ENCODE assay signal across 22 cellular contexts in the genomic region with DNA sequence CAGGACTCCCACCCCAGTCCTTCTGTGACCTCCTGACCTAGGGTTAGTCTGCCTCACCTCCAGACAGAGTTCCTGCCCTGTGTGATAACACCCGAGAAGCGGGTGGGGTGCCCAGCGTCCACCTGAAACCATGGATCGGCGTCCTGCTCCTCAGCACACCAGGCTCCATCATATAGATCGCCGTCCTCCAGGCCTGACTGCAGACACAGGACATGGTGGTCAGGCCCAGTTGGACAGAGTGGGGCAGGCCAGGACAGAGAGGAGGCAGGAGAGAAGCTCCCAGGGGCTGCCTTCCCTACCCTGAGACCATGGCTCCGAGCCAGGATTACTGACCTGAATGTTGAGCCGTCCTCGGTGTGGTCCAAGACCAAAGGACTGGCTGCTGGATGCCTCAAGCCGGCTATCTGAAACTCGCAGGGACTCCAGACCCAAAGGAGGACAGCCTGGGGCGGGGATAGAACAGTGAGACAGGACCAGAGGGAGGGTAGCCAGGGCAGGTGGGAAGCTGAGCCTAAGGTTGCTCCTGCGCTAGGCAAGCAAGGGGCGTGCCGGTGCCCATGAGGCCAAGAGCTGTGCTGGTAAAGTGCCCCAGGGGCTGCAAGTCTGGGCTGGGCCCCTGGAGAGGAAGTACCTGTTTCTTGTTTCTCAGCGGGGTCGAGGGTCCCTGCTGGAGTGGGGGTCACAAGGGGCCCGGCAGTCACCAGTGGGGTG. TPM values are rescaled to one million over a fixed set of nuclear protein-coding genes. Genes with fewer than 3 reads are reported as not detected.
DNase-seq lines count a peak whose midpoint lies in the region; ATAC-seq and TF ChIP-seq lines count a peak whose summit lies in the region.
"Had no signal": no experiment of that assay in that cellular context is flagged by ENCODE, and none has a peak within 500 bp of the region (broad histone marks: within the 10 kb centered on the region; RNA-seq: fewer than 3 reads in every experiment).

No MANE protein-coding gene starts in this region.

- no peak for DNase-seq in CD4-positive, alpha-beta T cell
- DNase-seq in NB4 (ENCODE audit: low read depth), result no peak
- DNase-seq in mesendoderm, result no peak
- DNase-seq in progenitor cell of endocrine pancreas (ENCODE audit: low spot score, unreplicated experiment), result no peak
- DNase-seq in osteocyte (ENCODE audit: extremely low spot score, unreplicated experiment), result no peak
- DNase-seq in A172 (ENCODE audit: low spot score), result no peak
- no peak for DNase-seq in activated T-helper 1 cell treated with anti-CD3 and anti-CD28 coated beads, Interleukin-12 subunit alpha, Interleukin-12 subunit beta, Interleukin-2, Interleukin-4 antibody, amounts not matched to agents 30 ng/mL and 10 ng/mL and 1 ng/mL, durations not matched to agents 14 hours and 24 hours and 36 hours (ENCODE audit: low spot score)
- DNase-seq: ACHN; Calu3; CD8-positive, alpha-beta T cell; EL; NCI-H1105 treated with DMSO at 0.1 percent for 48 hours; NCI-H1694; NCI-H2081 treated with DMSO at 0.1 percent for 48 hours; NCI-H510A; NCI-H748 treated with DMSO at 0.1 percent for 48 hours; NK-92 treated with Interleukin-12 subunit alpha and Interleukin-12 subunit beta, amount 100 ng/mL, for 24 hours; OCI-M1; Right ventricle myocardium superior had no signal

- peaks cover 78% of the 10 kb centered on the region for H3K27me3 Mint-ChIP-seq in CD4-positive, alpha-beta T cell
- H3K27me3 Mint-ChIP-seq in progenitor cell of endocrine pancreas (peaks cover 12% of the 10 kb centered on the region), osteocyte (ENCODE audit: unreplicated experiment) (peaks cover 6% of the 10 kb centered on the region)
- H3K27me3 Mint-ChIP-seq in activated T-helper 1 cell treated with anti-CD3 and anti-CD28 coated beads, Interleukin-12 subunit alpha, Interleukin-12 subunit beta, Interleukin-2, Interleukin-4 antibody, amounts not matched to agents 30 ng/mL and 10 ng/mL and 1 ng/mL, durations not matched to agents 14 hours and 24 hours and 36 hours (ENCODE audit: insufficient read depth), result peaks cover 57% of the 10 kb centered on the region

- no peak overlapping the region for H2AK5ac ChIP-seq in mesendoderm (ENCODE audit: low read length)

- CTCF ChIA-PET in CD4-positive, alpha-beta T cell (lab: Charles Lee), result no interaction called here

- no peaks in the 10 kb centered on the region for H3K9me3 Mint-ChIP-seq in CD4-positive, alpha-beta T cell
- H3K9me3 Mint-ChIP-seq in progenitor cell of endocrine pancreas (ENCODE audit: low read depth) (no peaks in the 10 kb centered on the region), osteocyte (ENCODE audit: unreplicated experiment) (no peaks in the 10 kb centered on the region)
- H3K9me3 Mint-ChIP-seq in activated T-helper 1 cell treated with anti-CD3 and anti-CD28 coated beads, Interleukin-12 subunit alpha, Interleukin-12 subunit beta, Interleukin-2, Interleukin-4 antibody, amounts not matched to agents 30 ng/mL and 10 ng/mL and 1 ng/mL, durations not matched to agents 14 hours and 24 hours and 36 hours, result no peaks in the 10 kb centered on the region
- H3K9me3 Mint-ChIP-seq: CD8-positive, alpha-beta T cell; H9 had no signal

- H3K9ac ChIP-seq in mesendoderm (ENCODE audit: low read length), result no peak overlapping the region

- no peaks in the 10 kb centered on the region for H3K79me1 ChIP-seq in mesendoderm (ENCODE audit: low read length)

- H3K79me2 ChIP-seq in mesendoderm (ENCODE audit: control insufficient read depth, insufficient read depth, low read length), result no peaks in the 10 kb centered on the region

- H3K4ac ChIP-seq in mesendoderm (ENCODE audit: low read depth, low read length), result no peak overlapping the region

- H3K18ac ChIP-seq in mesendoderm (ENCODE audit: low read length), result no peak overlapping the region

- whole genome bisulfite sequencing in mesendoderm (ENCODE audit: extremely low coverage, insufficient coverage, low lambda C conversion rate), result no CpG with 5 or more reads among the region's 19 CpGs

- H3K27me3 ChIP-seq in CD4-positive, alpha-beta T cell (ENCODE audit: control insufficient read depth, insufficient read depth, low read length), result peaks cover 45% of the 10 kb centered on the region
- peaks cover 13% of the 10 kb centered on the region for H3K27me3 ChIP-seq in mesendoderm (ENCODE audit: insufficient read depth, low read length, poor library complexity)

- POLR2A ChIA-PET in CD4-positive, alpha-beta T cell (lab: Charles Lee), result no interaction called here

- H3K4me2 ChIP-seq in mesendoderm (ENCODE audit: low read length), result no peak overlapping the region

- no peak overlapping the region for H2BK15ac ChIP-seq in mesendoderm (replicated peaks; ENCODE audit: low read depth)

- H3K4me1 ChIP-seq in mesendoderm (ENCODE audit: control insufficient read depth, low read depth, low read length), result peaks cover 4% of the 10 kb centered on the region

- no peak for ATAC-seq in CD4-positive, alpha-beta T cell (ENCODE audit: poor library complexity)
- no peak for ATAC-seq in HG03565 (IDR thresholded peaks at IDR 0.05; ENCODE audit: unreplicated experiment)
- ATAC-seq: CD8-positive, alpha-beta T cell had no signal

- TF ChIP-seq POLR2A in NB4 (IDR thresholded peaks at IDR 0.05; ENCODE audit: extremely low read depth, insufficient read length), result no peak

- no peak for TF ChIP-seq CTCF in CD4-positive, alpha-beta T cell (IDR thresholded peaks at IDR 0.05)
- TF ChIP-seq CTCF in NB4 (IDR thresholded peaks at IDR 0.05; ENCODE audit: low read depth, low read length) (no peak), progenitor cell of endocrine pancreas (IDR thresholded peaks at IDR 0.05; ENCODE audit: unreplicated experiment) (no peak), osteocyte (IDR thresholded peaks at IDR 0.05) (no peak)

- H3K4me3 ChIP-seq in NB4 (ENCODE audit: low read depth, low read length) (peak overlapping the region; percentile 25), mesendoderm (ENCODE audit: low read length) (no peak overlapping the region)
- H3K4me3 ChIP-seq: K562 had no signal

- no peaks in the 10 kb centered on the region for H3K36me3 Mint-ChIP-seq in CD4-positive, alpha-beta T cell (ENCODE audit: low read depth)
- H3K36me3 Mint-ChIP-seq in progenitor cell of endocrine pancreas (ENCODE audit: insufficient read depth) (peaks cover 9% of the 10 kb centered on the region), osteocyte (ENCODE audit: unreplicated experiment) (peaks cover 2% of the 10 kb centered on the region)
- H3K36me3 Mint-ChIP-seq in activated T-helper 1 cell treated with anti-CD3 and anti-CD28 coated beads, Interleukin-12 subunit alpha, Interleukin-12 subunit beta, Interleukin-2, Interleukin-4 antibody, amounts not matched to agents 30 ng/mL and 10 ng/mL and 1 ng/mL, durations not matched to agents 14 hours and 24 hours and 36 hours (ENCODE audit: low read depth), result peaks cover 8% of the 10 kb centered on the region

- peaks cover 13% of the 10 kb centered on the region for H3K36me3 ChIP-seq in mesendoderm (ENCODE audit: control insufficient read depth, insufficient read depth, low read length)

- H2BK5ac ChIP-seq in mesendoderm (ENCODE audit: low read length), result no peak overlapping the region

- H3K4me3 Mint-ChIP-seq in CD4-positive, alpha-beta T cell, result peak overlapping the region; percentile 11
- H3K4me3 Mint-ChIP-seq in progenitor cell of endocrine pancreas (ENCODE audit: low read depth) (peak overlapping the region; percentile 95), osteocyte (ENCODE audit: unreplicated experiment) (no peak overlapping the region)
- H3K4me3 Mint-ChIP-seq in activated T-helper 1 cell treated with anti-CD3 and anti-CD28 coated beads, Interleukin-12 subunit alpha, Interleukin-12 subunit beta, Interleukin-2, Interleukin-4 antibody, amounts not matched to agents 30 ng/mL and 10 ng/mL and 1 ng/mL, durations not matched to agents 14 hours and 24 hours and 36 hours, result no peak overlapping the region

- no peak overlapping the region for H4K8ac ChIP-seq in mesendoderm (ENCODE audit: low read depth, low read length)

- H3K56ac ChIP-seq in mesendoderm (ENCODE audit: low read length), result peak overlapping the region; percentile 25

- H3K4me1 Mint-ChIP-seq in CD4-positive, alpha-beta T cell (ENCODE audit: low read depth), result peaks cover 25% of the 10 kb centered on the region
- H3K4me1 Mint-ChIP-seq in progenitor cell of endocrine pancreas (ENCODE audit: low read depth) (peaks cover 16% of the 10 kb centered on the region), osteocyte (ENCODE audit: unreplicated experiment) (peaks cover 26% of the 10 kb centered on the region)
- peaks cover 28% of the 10 kb centered on the region for H3K4me1 Mint-ChIP-seq in activated T-helper 1 cell treated with anti-CD3 and anti-CD28 coated beads, Interleukin-12 subunit alpha, Interleukin-12 subunit beta, Interleukin-2, Interleukin-4 antibody, amounts not matched to agents 30 ng/mL and 10 ng/mL and 1 ng/mL, durations not matched to agents 14 hours and 24 hours and 36 hours (ENCODE audit: low read depth)

- intact Hi-C loops in CD4-positive, alpha-beta T cell (cut with DNase I, micrococcal nuclease), result no loop called here
- intact Hi-C loops in activated T-helper 1 cell treated with anti-CD3 and anti-CD28 coated beads, Interleukin-12 subunit alpha, Interleukin-12 subunit beta, Interleukin-2, Interleukin-4 antibody, amounts not matched to agents 30 ng/mL and 10 ng/mL and 1 ng/mL, durations not matched to agents 14 hours and 24 hours and 36 hours (cut with micrococcal nuclease), result no loop called here

- no peak overlapping the region for H3K23ac ChIP-seq in mesendoderm (ENCODE audit: low read length)

- no peak overlapping the region for H4K5ac ChIP-seq in mesendoderm (ENCODE audit: low read length)

- no peak overlapping the region for H2BK120ac ChIP-seq in mesendoderm (ENCODE audit: low read depth, low read length)

- H3K27ac Mint-ChIP-seq in CD4-positive, alpha-beta T cell, result no peak overlapping the region
- H3K27ac Mint-ChIP-seq in progenitor cell of endocrine pancreas, result no peak overlapping the region
- H3K27ac Mint-ChIP-seq in osteocyte (ENCODE audit: unreplicated experiment), result no peak overlapping the region
- no peak overlapping the region for H3K27ac Mint-ChIP-seq in activated T-helper 1 cell treated with anti-CD3 and anti-CD28 coated beads, Interleukin-12 subunit alpha, Interleukin-12 subunit beta, Interleukin-2, Interleukin-4 antibody, amounts not matched to agents 30 ng/mL and 10 ng/mL and 1 ng/mL, durations not matched to agents 14 hours and 24 hours and 36 hours
- H3K27ac Mint-ChIP-seq: CD8-positive, alpha-beta T cell had no signal

- no peaks in the 10 kb centered on the region for H3K9me3 ChIP-seq in CD4-positive, alpha-beta T cell (ENCODE audit: control insufficient read depth, low read length)

- H3K27ac ChIP-seq in CD4-positive, alpha-beta T cell (ENCODE audit: low read depth, low read length), result no peak overlapping the region
- H3K27ac ChIP-seq in mesendoderm (ENCODE audit: low read depth, low read length), result no peak overlapping the region

RNA-seq across cellular contexts. Expression of gene CPXM1, which starts 2.2 kb away (rescaled TPM):
- not detected for total RNA-seq in CD4-positive, alpha-beta T cell
- 19.2 TPM for polyA plus RNA-seq in mesendoderm (2013, experiment 1 of 2)
- polyA plus RNA-seq in mesendoderm (2013, experiment 2 of 2), result 19.6 TPM
- total RNA-seq in progenitor cell of endocrine pancreas, result 130 and 131 TPM in 2 replicates
- total RNA-seq in osteocyte, result 84.0 and 85.8 TPM in 2 replicates
- not detected in 2 replicates for total RNA-seq in A172 (2014; rRNA removed; shearing (Covaris generic))
- total RNA-seq in activated T-helper 1 cell treated with anti-CD3 and anti-CD28 coated beads, Interleukin-12 subunit alpha, Interleukin-12 subunit beta, Interleukin-2, Interleukin-4 antibody, amounts not matched to agents 30 ng/mL and 10 ng/mL and 1 ng/mL, durations not matched to agents 14 hours and 24 hours and 36 hours, result 0.31 and 0.76 TPM in 2 replicates

RNA-seq across cellular contexts. Expression of gene C20orf141, which starts 16.5 kb away (rescaled TPM):
- not detected for total RNA-seq in CD4-positive, alpha-beta T cell
- not detected for polyA plus RNA-seq in mesendoderm (2013, experiment 1 of 2)
- polyA plus RNA-seq in mesendoderm (2013, experiment 2 of 2), result not detected
- total RNA-seq in progenitor cell of endocrine pancreas, result not detected in 2 replicates
- not detected in 2 replicates for total RNA-seq in osteocyte
- not detected in 2 replicates for total RNA-seq in A172 (2014; rRNA removed; shearing (Covaris generic))
- total RNA-seq in activated T-helper 1 cell treated with anti-CD3 and anti-CD28 coated beads, Interleukin-12 subunit alpha, Interleukin-12 subunit beta, Interleukin-2, Interleukin-4 antibody, amounts not matched to agents 30 ng/mL and 10 ng/mL and 1 ng/mL, durations not matched to agents 14 hours and 24 hours and 36 hours, result not detected in 2 replicates
- total RNA-seq: Calu3; CD8-positive, alpha-beta T cell; H9; K562; Right ventricle myocardium superior had no signal
- polyA plus RNA-seq: K562 had no signal

RNA-seq across cellular contexts. Expression of gene TMEM239, which starts 17.9 kb away (rescaled TPM):
- not detected for total RNA-seq in CD4-positive, alpha-beta T cell
- not detected for polyA plus RNA-seq in mesendoderm (2013, experiment 1 of 2)
- polyA plus RNA-seq in mesendoderm (2013, experiment 2 of 2), result not detected
- total RNA-seq in progenitor cell of endocrine pancreas, result not detected in 2 replicates
- not detected in 2 replicates for total RNA-seq in osteocyte
- not detected in 2 replicates for total RNA-seq in A172 (2014; rRNA removed; shearing (Covaris generic))
- not detected in 2 replicates for total RNA-seq in activated T-helper 1 cell treated with anti-CD3 and anti-CD28 coated beads, Interleukin-12 subunit alpha, Interleukin-12 subunit beta, Interleukin-2, Interleukin-4 antibody, amounts not matched to agents 30 ng/mL and 10 ng/mL and 1 ng/mL, durations not matched to agents 14 hours and 24 hours and 36 hours
- total RNA-seq: Calu3; CD8-positive, alpha-beta T cell; H9; K562; Right ventricle myocardium superior had no signal
- polyA plus RNA-seq: K562 had no signal

RNA-seq across cellular contexts. Expression of gene PCED1A, which starts 42.2 kb away (rescaled TPM):
- 10 to 100 TPM; 69.2 to 69.7 TPM for total RNA-seq in CD4-positive, alpha-beta T cell
- polyA plus RNA-seq in mesendoderm (2013, experiment 1 of 2), result 9.3 TPM
- 9.0 TPM for polyA plus RNA-seq in mesendoderm (2013, experiment 2 of 2)
- total RNA-seq in progenitor cell of endocrine pancreas (81.1 and 89.2 TPM in 2 replicates), osteocyte (68.3 and 80.8 TPM in 2 replicates)
- total RNA-seq in A172 (2014; rRNA removed; shearing (Covaris generic)), result 11.9 and 13.2 TPM in 2 replicates
- total RNA-seq in activated T-helper 1 cell treated with anti-CD3 and anti-CD28 coated beads, Interleukin-12 subunit alpha, Interleukin-12 subunit beta, Interleukin-2, Interleukin-4 antibody, amounts not matched to agents 30 ng/mL and 10 ng/mL and 1 ng/mL, durations not matched to agents 14 hours and 24 hours and 36 hours, result 24.0 and 27.9 TPM in 2 replicates

RNA-seq across cellular contexts. Expression of gene VPS16, which starts 42.3 kb away (rescaled TPM):
- 10 to 100 TPM; 38.2 to 40.6 TPM for total RNA-seq in CD4-positive, alpha-beta T cell
- 8.3 TPM for polyA plus RNA-seq in mesendoderm (2013, experiment 1 of 2)
- 7.6 TPM for polyA plus RNA-seq in mesendoderm (2013, experiment 2 of 2)
- total RNA-seq in progenitor cell of endocrine pancreas, result 47.8 and 48.5 TPM in 2 replicates
- total RNA-seq in osteocyte, result 45.2 and 51.1 TPM in 2 replicates
- total RNA-seq in A172 (2014; rRNA removed; shearing (Covaris generic)), result 44.1 and 48.1 TPM in 2 replicates
- total RNA-seq in activated T-helper 1 cell treated with anti-CD3 and anti-CD28 coated beads, Interleukin-12 subunit alpha, Interleukin-12 subunit beta, Interleukin-2, Interleukin-4 antibody, amounts not matched to agents 30 ng/mL and 10 ng/mL and 1 ng/mL, durations not matched to agents 14 hours and 24 hours and 36 hours, result 46.0 and 48.9 TPM in 2 replicates

Comparison
In these comparisons a context has a peak if more than half of its experiments do, and no peak if none do; other contexts are left out.
1. H3K4me3 Mint-ChIP-seq: peak in CD4-positive, alpha-beta T cell (single experiment) and progenitor cell of endocrine pancreas (single experiment); none in osteocyte (single experiment) and activated T-helper 1 cell treated with anti-CD3 and anti-CD28 coated beads, Interleukin-12 subunit alpha, Interleukin-12 subunit beta, Interleukin-2, Interleukin-4 antibody, amounts not matched to agents 30 ng/mL and 10 ng/mL and 1 ng/mL, durations not matched to agents 14 hours and 24 hours and 36 hours (single experiment).
2. RNA of gene CPXM1, which starts 2.2 kb away (total RNA-seq): 130 to 131 TPM in progenitor cell of endocrine pancreas and 84.0 to 85.8 TPM in osteocyte; 0.31 to 0.76 TPM in activated T-helper 1 cell treated with anti-CD3 and anti-CD28 coated beads, Interleukin-12 subunit alpha, Interleukin-12 subunit beta, Interleukin-2, Interleukin-4 antibody, amounts not matched to agents 30 ng/mL and 10 ng/mL and 1 ng/mL, durations not matched to agents 14 hours and 24 hours and 36 hours, not detected in CD4-positive, alpha-beta T cell and not detected in A172; every median in the first group is over 10 times any median in the second.